8 cellular contexts compared by ENCODE assay signal in the genomic region with DNA sequence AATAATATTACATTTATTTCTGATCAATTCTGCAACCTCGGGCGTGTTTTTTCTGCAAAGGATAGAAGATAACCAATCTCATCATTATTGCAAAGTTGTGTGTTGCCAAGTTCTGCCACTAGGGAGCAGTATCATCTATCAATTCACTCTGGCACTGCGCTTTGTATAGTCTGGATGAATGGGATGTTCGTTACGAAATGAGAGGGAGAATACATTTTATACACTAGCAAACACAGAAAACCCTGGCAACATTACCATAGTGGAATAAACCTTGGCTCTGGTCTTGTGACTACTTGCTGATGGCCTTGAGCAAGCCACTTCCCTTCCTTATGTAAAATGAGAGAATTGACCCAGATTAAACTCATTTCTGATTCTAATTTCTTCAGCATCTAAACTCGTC.
DNase-seq lines count a peak whose midpoint lies in the region; ATAC-seq and TF ChIP-seq lines count a peak whose summit lies in the region.

No MANE protein-coding gene starts in this region.

- DNase-seq in C1 segment of cervical spinal cord (lab: John Stamatoyannopoulos, UW) (peak in 8 of 14 donors; percentile 4 to 76 (median 15)), NCI-H510A (lab: John Stamatoyannopoulos, UW) (peak; percentile 23), esophagus muscularis mucosa (ENCODE audit: extremely low spot score) (no peak), upper lobe of right lung (no peak)
- peak; percentile 35 for DNase-seq in activated CD4-positive, alpha-beta memory T cell treated with anti-CD3 and anti-CD28 coated beads, Interleukin-2, amount 10 ng/mL, durations not matched to agents 7 days and 5 days
- DNase-seq in naive thymus-derived CD4-positive, alpha-beta T cell = peak in 6 of 9 donors; percentile 12 to 55 (median 40)

- POLR2A ChIA-PET in activated CD4-positive, alpha-beta memory T cell treated with anti-CD3 and anti-CD28 coated beads, Interleukin-2, amount 10 ng/mL, durations not matched to agents 7 days and 5 days (lab: Charles Lee) = no interaction called here
- POLR2A ChIA-PET in naive thymus-derived CD4-positive, alpha-beta T cell (lab: Charles Lee) = interaction anchor here (0.7 kb wide), 1 partner anchor 22 kb away, joined by 3 read pairs; no protein-coding TSS in a partner anchor

- no peaks in the 10 kb centered on the region for H3K9me3 ChIP-seq in esophagus muscularis mucosa
- no peaks in the 10 kb centered on the region for H3K9me3 ChIP-seq in naive thymus-derived CD4-positive, alpha-beta T cell (ENCODE audit: control insufficient read depth in 2 of 3, low read length in 3 of 3)
- no peaks in the 10 kb centered on the region for H3K9me3 ChIP-seq in upper lobe of right lung

- H3K27me3 Mint-ChIP-seq in activated CD4-positive, alpha-beta memory T cell treated with anti-CD3 and anti-CD28 coated beads, Interleukin-2, amount 10 ng/mL, durations not matched to agents 7 days and 5 days = peaks cover 5% of the 10 kb centered on the region
- peaks cover 6 to 25% (median 19%) of the 10 kb centered on the region in 5 donors for H3K27me3 Mint-ChIP-seq in naive thymus-derived CD4-positive, alpha-beta T cell

- CTCF ChIA-PET in activated CD4-positive, alpha-beta memory T cell treated with anti-CD3 and anti-CD28 coated beads, Interleukin-2, amount 10 ng/mL, durations not matched to agents 7 days and 5 days (lab: Charles Lee) = interaction anchor here (1.0 to 2.0 kb wide), 3 partner anchors 94 to 870 kb away, joined by 3 to 11 read pairs (median 4); no protein-coding TSS in a partner anchor
- CTCF ChIA-PET in naive thymus-derived CD4-positive, alpha-beta T cell (lab: Charles Lee) = interaction anchor here (0.6 to 1.5 kb wide), 4 partner anchors 13 to 1068 kb away, joined by 3 to 5 read pairs (median 3); no protein-coding TSS in a partner anchor

- H3K27me3 ChIP-seq in esophagus muscularis mucosa (peaks cover 0 to 6% (median 0%) of the 10 kb centered on the region in 4 donors), upper lobe of right lung (no peaks in the 10 kb centered on the region)
- H3K27me3 ChIP-seq in naive thymus-derived CD4-positive, alpha-beta T cell (ENCODE audit: control insufficient read depth in 2 of 2, insufficient read depth in 2 of 2, low read length in 2 of 2) = no peaks in the 10 kb centered on the region

- no peak for TF ChIP-seq POLR2A in esophagus muscularis mucosa (IDR thresholded peaks at IDR 0.05; ENCODE audit: low read depth)

- no peak overlapping the region for H3K27ac Mint-ChIP-seq in activated CD4-positive, alpha-beta memory T cell treated with anti-CD3 and anti-CD28 coated beads, Interleukin-2, amount 10 ng/mL, durations not matched to agents 7 days and 5 days
- no peak overlapping the region for H3K27ac Mint-ChIP-seq in naive thymus-derived CD4-positive, alpha-beta T cell

- intact Hi-C loops in esophagus muscularis mucosa (cut with DNase I) (loop anchor here (5.0 kb wide), 1 partner anchor 397 kb away; no protein-coding TSS in a partner anchor), upper lobe of right lung (cut with DNase I) (no loop called here)
- intact Hi-C loops in naive thymus-derived CD4-positive, alpha-beta T cell (cut with micrococcal nuclease) = loop anchor here (1.0 to 10.0 kb wide), 5 partner anchors 22 to 1069 kb away; a partner anchor contains a TSS

- H3K9me3 Mint-ChIP-seq in activated CD4-positive, alpha-beta memory T cell treated with anti-CD3 and anti-CD28 coated beads, Interleukin-2, amount 10 ng/mL, durations not matched to agents 7 days and 5 days = no peaks in the 10 kb centered on the region
- H3K9me3 Mint-ChIP-seq in naive thymus-derived CD4-positive, alpha-beta T cell = no peaks in the 10 kb centered on the region

- H3K27ac ChIP-seq in esophagus muscularis mucosa (replicated peaks in 1 of 4) (no peak overlapping the region), upper lobe of right lung (no peak overlapping the region)
- no peak overlapping the region for H3K27ac ChIP-seq in naive thymus-derived CD4-positive, alpha-beta T cell (ENCODE audit: low read depth, low read length)

- H3K4me3 Mint-ChIP-seq in activated CD4-positive, alpha-beta memory T cell treated with anti-CD3 and anti-CD28 coated beads, Interleukin-2, amount 10 ng/mL, durations not matched to agents 7 days and 5 days = no peak overlapping the region
- peak overlapping the region in 3 of 10 donors; percentile 2 to 32 (median 27) for H3K4me3 Mint-ChIP-seq in naive thymus-derived CD4-positive, alpha-beta T cell

- H3K36me3 ChIP-seq in esophagus muscularis mucosa (no peaks in the 10 kb centered on the region), upper lobe of right lung (no peaks in the 10 kb centered on the region)
- no peaks in the 10 kb centered on the region for H3K36me3 ChIP-seq in naive thymus-derived CD4-positive, alpha-beta T cell (ENCODE audit: control insufficient read depth in 2 of 3, insufficient read depth in 3 of 3, low read length in 3 of 3)

- no peaks in the 10 kb centered on the region for H3K4me1 Mint-ChIP-seq in activated CD4-positive, alpha-beta memory T cell treated with anti-CD3 and anti-CD28 coated beads, Interleukin-2, amount 10 ng/mL, durations not matched to agents 7 days and 5 days
- H3K4me1 Mint-ChIP-seq in naive thymus-derived CD4-positive, alpha-beta T cell = peaks cover 4 to 8% (median 5%) of the 10 kb centered on the region in 7 donors

- peaks cover 0 to 9% (median 3%) of the 10 kb centered on the region in 4 donors for H3K4me1 ChIP-seq in esophagus muscularis mucosa
- no peaks in the 10 kb centered on the region for H3K4me1 ChIP-seq in naive thymus-derived CD4-positive, alpha-beta T cell (ENCODE audit: control insufficient read depth in 2 of 2, insufficient read depth in 2 of 2, low read length in 2 of 2)
- H3K4me1 ChIP-seq in upper lobe of right lung = peaks cover 3% of the 10 kb centered on the region

- TF ChIP-seq EP300 in esophagus muscularis mucosa (IDR thresholded peaks at IDR 0.05) = no peak

- ATAC-seq in GM19035 (IDR thresholded peaks at IDR 0.05; ENCODE audit: unreplicated experiment) (peak; percentile 84), HG03432 (IDR thresholded peaks at IDR 0.05; ENCODE audit: unreplicated experiment) (peak; percentile 86), upper lobe of right lung (peak; percentile 92)
- peak; percentile 76 for ATAC-seq in naive thymus-derived CD4-positive, alpha-beta T cell

- no peaks in the 10 kb centered on the region for H3K36me3 Mint-ChIP-seq in activated CD4-positive, alpha-beta memory T cell treated with anti-CD3 and anti-CD28 coated beads, Interleukin-2, amount 10 ng/mL, durations not matched to agents 7 days and 5 days (ENCODE audit: low read depth)
- no peaks in the 10 kb centered on the region for H3K36me3 Mint-ChIP-seq in naive thymus-derived CD4-positive, alpha-beta T cell

- H3K4me3 ChIP-seq in esophagus muscularis mucosa (no peak overlapping the region), upper lobe of right lung (no peak overlapping the region)
- H3K4me3 ChIP-seq in naive thymus-derived CD4-positive, alpha-beta T cell (ENCODE audit: low read length) = no peak overlapping the region

- WGBS in esophagus muscularis mucosa = 8% methylated on average over 6 of the region's 6 CpGs

- TF ChIP-seq CTCF in esophagus muscularis mucosa (IDR thresholded peaks at IDR 0.05) (peak; percentile 67 to 78 (median 71)), upper lobe of right lung (IDR thresholded peaks at IDR 0.05) (peak; percentile 82)

Comparison
In these comparisons a context has a peak if more than half of its experiments do, and no peak if none do; other contexts are left out.
1. DNase-seq: peak in C1 segment of cervical spinal cord (8 of 14), NCI-H510A (single experiment), activated CD4-positive, alpha-beta memory T cell treated with anti-CD3 and anti-CD28 coated beads, Interleukin-2, amount 10 ng/mL, durations not matched to agents 7 days and 5 days (single experiment) and naive thymus-derived CD4-positive, alpha-beta T cell (6 of 9); none in esophagus muscularis mucosa (single experiment) and upper lobe of right lung (single experiment).
2. Peak in every context shown above with its lines, with median percentiles within 50 percentile points of each other: ATAC-seq.